ENCODE assay signal across 20 cellular contexts in the genomic region with DNA sequence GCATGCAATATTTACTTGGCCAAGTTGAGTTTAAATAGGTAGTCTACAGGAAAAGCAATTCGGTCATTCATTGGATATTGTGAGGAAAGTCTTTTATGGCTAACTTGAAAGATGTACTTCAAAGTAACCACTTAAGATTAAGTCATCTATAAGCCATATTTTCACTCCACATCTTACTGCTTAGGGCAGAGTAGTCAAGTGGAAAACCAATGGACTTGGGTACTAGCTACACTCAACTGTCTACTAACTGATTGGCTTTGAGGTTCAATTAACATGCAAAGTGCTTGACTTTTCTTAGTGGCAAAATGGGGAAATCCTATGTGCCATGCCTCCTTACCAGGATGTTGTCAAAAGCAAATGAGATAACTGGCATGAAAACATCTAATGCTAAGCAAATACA. TPM values are rescaled to one million over a fixed set of nuclear protein-coding genes. Genes with fewer than 3 reads are reported as not detected.
DNase-seq lines count a peak whose midpoint lies in the region; ATAC-seq and TF ChIP-seq lines count a peak whose summit lies in the region.
"Had no signal": no experiment of that assay in that cellular context is flagged by ENCODE, and none has a peak within 500 bp of the region (broad histone marks: within the 10 kb centered on the region; RNA-seq: fewer than 3 reads in every experiment).

No MANE protein-coding gene starts in this region.

- TF ChIP-seq POLR2A in testis (IDR thresholded peaks at IDR 0.05) = no peak

- no peak overlapping the region for H3K4me2 ChIP-seq in skeletal muscle satellite cell (ENCODE audit: low read length)
- H3K4me2 ChIP-seq: GM23338 had no signal

- intact Hi-C loops in testis (cut with DNase I; ENCODE audit: low total_unique reads) = no loop called here

- CTCF ChIA-PET in RWPE1 (lab: Yijun Ruan, JAX) = no interaction called here

- 92 to 100% methylated on average over 1 of the region's 1 CpG for WGBS in testis, 2 donors

- DNase-seq in GM12865 (ENCODE audit: low read depth) (peak; percentile 31), SJSA1 (ENCODE audit: low read depth in 1 of 2, low spot score in 2 of 2) (no peak), testis (no peak), RWPE1 (ENCODE audit: low spot score) (no peak)
- DNase-seq in activated CD8-positive, alpha-beta memory T cell treated with anti-CD3 and anti-CD28 coated beads, Interleukin-2, amount 50 U/mL, for 48 hours = no peak
- DNase-seq: ACHN; AML-193; COR-L47; DMS153; EL; NCI-H187; NCI-H345; NCI-H526 treated with DMSO at 0.1 percent for 48 hours; NK-92 treated with Interleukin-12 subunit alpha and Interleukin-12 subunit beta, amount 100 ng/mL, for 24 hours; RPMI8226 had no signal

- H3K4me1 ChIP-seq in SJSA1 (replicated peaks) (peaks cover 49% of the 10 kb centered on the region), skeletal muscle satellite cell (ENCODE audit: control insufficient read depth, insufficient read depth, low read length) (peaks cover 77% of the 10 kb centered on the region), testis (no peaks in the 10 kb centered on the region)

- H3K36me3 ChIP-seq in SJSA1 (no peaks in the 10 kb centered on the region), skeletal muscle satellite cell (ENCODE audit: insufficient read depth, low read length) (no peaks in the 10 kb centered on the region), testis (ENCODE audit: low read depth, missing control alignments) (no peaks in the 10 kb centered on the region)

- POLR2A ChIA-PET in RWPE1 (lab: Yijun Ruan, JAX; ENCODE audit: low non-redundant PET) = no interaction called here

- H3K27ac ChIP-seq in SJSA1 (peak overlapping the region; percentile 84), testis (no peak overlapping the region), RWPE1 (no peak overlapping the region)

- ATAC-seq in HG02610 (IDR thresholded peaks at IDR 0.05; ENCODE audit: unreplicated experiment) = peak; percentile 63
- ATAC-seq: GM23338 had no signal

- peak overlapping the region; percentile 73 for H3K9ac ChIP-seq in skeletal muscle satellite cell (ENCODE audit: low read depth, low read length)

- TF ChIP-seq CTCF in GM12865 (IDR thresholded peaks at IDR 0.05; ENCODE audit: insufficient read depth, low read depth, low read length, missing control alignments) = no peak
- no peak for TF ChIP-seq CTCF in testis (IDR thresholded peaks at IDR 0.05)
- no peak for TF ChIP-seq CTCF in RWPE1 (conservative IDR thresholded peaks at IDR 0.05; ENCODE audit: low read depth)

- H3K4me3 ChIP-seq in GM12865 (ENCODE audit: low read depth, low read length) = no peak overlapping the region
- no peak overlapping the region for H3K4me3 ChIP-seq in SJSA1
- no peak overlapping the region for H3K4me3 ChIP-seq in skeletal muscle satellite cell (ENCODE audit: low read length)
- no peak overlapping the region for H3K4me3 ChIP-seq in testis
- H3K4me3 ChIP-seq: GM23338 had no signal

- H3K27me3 ChIP-seq in SJSA1 (replicated peaks) (no peaks in the 10 kb centered on the region), skeletal muscle satellite cell (ENCODE audit: control insufficient read depth, insufficient read depth, low read length) (no peaks in the 10 kb centered on the region), testis (no peaks in the 10 kb centered on the region)

- no peaks in the 10 kb centered on the region for H3K9me3 ChIP-seq in SJSA1 (replicated peaks)
- no peaks in the 10 kb centered on the region for H3K9me3 ChIP-seq in skeletal muscle satellite cell (replicated peaks; ENCODE audit: low read length)
- H3K9me3 ChIP-seq in testis = no peaks in the 10 kb centered on the region

RNA-seq across cellular contexts. Expression of gene CAV1, which starts 51.0 kb away (rescaled TPM):
- 118 and 154 TPM in 2 replicates for total RNA-seq in SJSA1 (2014; rRNA removed; shearing (Covaris generic))
- 1,125 and 1,633 TPM in 2 replicates for total RNA-seq in skeletal muscle satellite cell (2012; rRNA removed)
- total RNA-seq in testis = 10 to 100 TPM; 33.1 to 39.9 TPM
- polyA plus RNA-seq in testis (ENCODE audit: insufficient read depth, low read depth, low replicate concordance) = 84.2 TPM
- total RNA-seq: OCI-LY7 had no signal
- polyA plus RNA-seq: CD14-positive monocyte had no signal
